1 cellular context compared by ENCODE assay signal in genomic region chr16:70682239-70683145, GRCh38.
TF ChIP-seq lines count a peak whose summit lies in the region.

No MANE protein-coding gene starts in this region.

TF ChIP-seq in HepG2, 621 proteins besides CTCF, POLR2A, EP300 and RAD21 (continued from another document and continues in another):
- TF ChIP-seq CSRNP2 (CRISPR knock-in tag; conservative IDR thresholded peaks at IDR 0.05; ENCODE audit: low read depth) (no peak), ZNF496 (CRISPR knock-in tag; IDR thresholded peaks at IDR 0.05; ENCODE audit: insufficient replicate concordance) (no peak), ZNF121 (CRISPR knock-in tag; IDR thresholded peaks at IDR 0.05) (peak; percentile 78), ZFP90 (CRISPR knock-in tag; IDR thresholded peaks at IDR 0.05; ENCODE audit: borderline replicate concordance) (no peak), SP5 (CRISPR knock-in tag; IDR thresholded peaks at IDR 0.05; ENCODE audit: borderline replicate concordance, low read depth) (no peak), FOXP1 (IDR thresholded peaks at IDR 0.05) (no peak), FOXP1 (CRISPR knock-in tag; IDR thresholded peaks at IDR 0.05) (no peak), ZNF614 (CRISPR knock-in tag; IDR thresholded peaks at IDR 0.05; ENCODE audit: borderline replicate concordance) (no peak), FOXC1 (CRISPR knock-in tag; IDR thresholded peaks at IDR 0.05; ENCODE audit: borderline replicate concordance) (no peak), DPF2 (CRISPR knock-in tag; IDR thresholded peaks at IDR 0.05; ENCODE audit: borderline replicate concordance, low read depth) (no peak), ZNF878 (CRISPR knock-in tag; IDR thresholded peaks at IDR 0.05) (0 out of 2 replicates have a peak, but pooled peaks have one; percentile 7), ZBTB46 (CRISPR knock-in tag; IDR thresholded peaks at IDR 0.05; ENCODE audit: borderline replicate concordance) (no peak), KMT2B (CRISPR knock-in tag; IDR thresholded peaks at IDR 0.05) (no peak; the same call in 1 of the 2 replicates), IRF9 (CRISPR knock-in tag; IDR thresholded peaks at IDR 0.05; ENCODE audit: borderline replicate concordance) (0 out of 2 replicates have a peak, but pooled peaks have one; percentile 6), ZNF792 (CRISPR knock-in tag; IDR thresholded peaks at IDR 0.05) (no peak), HOXA3 (CRISPR knock-in tag; IDR thresholded peaks at IDR 0.05) (no peak; the same call in 1 of the 2 replicates), HIC2 (CRISPR knock-in tag; IDR thresholded peaks at IDR 0.05; ENCODE audit: low read depth) (no peak; the same call in 1 of the 2 replicates), THYN1 (CRISPR knock-in tag; IDR thresholded peaks at IDR 0.05; ENCODE audit: borderline replicate concordance, low read depth) (no peak), RELA (CRISPR knock-in tag; IDR thresholded peaks at IDR 0.05) (no peak), SP140L (CRISPR knock-in tag; IDR thresholded peaks at IDR 0.05; ENCODE audit: borderline replicate concordance) (no peak), NCOA2 (CRISPR knock-in tag; IDR thresholded peaks at IDR 0.05) (no peak; the same call in 1 of the 2 replicates), CEBPB (IDR thresholded peaks at IDR 0.05; ENCODE audit: borderline replicate concordance, low read depth, low read length) (no peak), ZSCAN29 (CRISPR knock-in tag; conservative IDR thresholded peaks at IDR 0.05) (no peak), ZNF17 (CRISPR knock-in tag; IDR thresholded peaks at IDR 0.05) (no peak), ZNF510 (CRISPR knock-in tag; IDR thresholded peaks at IDR 0.05; ENCODE audit: low read depth) (peak; percentile 51; the same call in 1 of the 2 replicates), SRSF4 (IDR thresholded peaks at IDR 0.05; ENCODE audit: low read depth, low read length, poor library complexity, severe bottlenecking) (no peak), ARHGAP35 (CRISPR knock-in tag; IDR thresholded peaks at IDR 0.05; ENCODE audit: borderline replicate concordance) (no peak), GTF2F1 (IDR thresholded peaks at IDR 0.05; ENCODE audit: low read length) (no peak), ZNF577 (CRISPR knock-in tag; IDR thresholded peaks at IDR 0.05; ENCODE audit: borderline replicate concordance, low read depth) (no peak), ZNF761 (CRISPR knock-in tag; conservative IDR thresholded peaks at IDR 0.05) (no peak), ZSCAN22 (CRISPR knock-in tag; IDR thresholded peaks at IDR 0.05) (no peak), RXRB (CRISPR knock-in tag; IDR thresholded peaks at IDR 0.05; ENCODE audit: borderline replicate concordance) (no peak; the same call in 1 of the 2 replicates), NFRKB (IDR thresholded peaks at IDR 0.05) (no peak), RBM39 (IDR thresholded peaks at IDR 0.05; ENCODE audit: low read depth, low read length, poor library complexity, severe bottlenecking) (peak; percentile 74), SMAD1 (CRISPR knock-in tag; IDR thresholded peaks at IDR 0.05; ENCODE audit: borderline replicate concordance, low read depth) (no peak), KDM5A (IDR thresholded peaks at IDR 0.05; ENCODE audit: borderline replicate concordance, low read length) (no peak; the same call in 1 of the 2 replicates), CHCHD3 (CRISPR knock-in tag; IDR thresholded peaks at IDR 0.05) (no peak), TP53 (CRISPR knock-in tag; conservative IDR thresholded peaks at IDR 0.05) (no peak), CREB1 (IDR thresholded peaks at IDR 0.05) (no peak), CREB1 (CRISPR knock-in tag; IDR thresholded peaks at IDR 0.05) (no peak), ZNF879 (CRISPR knock-in tag; IDR thresholded peaks at IDR 0.05) (no peak), MIER2 (CRISPR knock-in tag; IDR thresholded peaks at IDR 0.05) (no peak), ZNF766 (CRISPR knock-in tag; IDR thresholded peaks at IDR 0.05; ENCODE audit: borderline replicate concordance) (no peak), ZNF841 (CRISPR knock-in tag; IDR thresholded peaks at IDR 0.05; ENCODE audit: borderline replicate concordance) (no peak), TGIF2 (CRISPR knock-in tag; IDR thresholded peaks at IDR 0.05) (peak; percentile 42; the same call in 1 of the 2 replicates), ZKSCAN5 (CRISPR knock-in tag; IDR thresholded peaks at IDR 0.05) (no peak), ZNF468 (CRISPR knock-in tag; IDR thresholded peaks at IDR 0.05) (0 out of 2 replicates have a peak, but pooled peaks have one; percentile 16), GATAD2A (CRISPR knock-in tag; IDR thresholded peaks at IDR 0.05) (no peak), ZHX2 (IDR thresholded peaks at IDR 0.05; ENCODE audit: low read depth) (no peak), ZHX2 (CRISPR knock-in tag; IDR thresholded peaks at IDR 0.05; ENCODE audit: borderline replicate concordance) (no peak), PLSCR1 (CRISPR knock-in tag; IDR thresholded peaks at IDR 0.05; ENCODE audit: borderline replicate concordance) (no peak), PTBP1 (IDR thresholded peaks at IDR 0.05; ENCODE audit: low read depth, low read length, poor library complexity, severe bottlenecking) (peak; percentile 63), ZNF788 (CRISPR knock-in tag; IDR thresholded peaks at IDR 0.05; ENCODE audit: borderline replicate concordance) (no peak), ZFP36 (IDR thresholded peaks at IDR 0.05; ENCODE audit: borderline replicate concordance, low read depth, low read length, partially characterized antibody) (no peak), ZNF3 (CRISPR knock-in tag; IDR thresholded peaks at IDR 0.05) (no peak), HNF4A (CRISPR knock-in tag; IDR thresholded peaks at IDR 0.05) (no peak), JUNB (CRISPR knock-in tag; IDR thresholded peaks at IDR 0.05; ENCODE audit: borderline replicate concordance) (no peak), ZNF101 (CRISPR knock-in tag; IDR thresholded peaks at IDR 0.05; ENCODE audit: borderline replicate concordance, low read depth) (no peak), ELF1 (CRISPR knock-in tag; IDR thresholded peaks at IDR 0.05) (no peak)
- TF ChIP-seq, protein P1, sequence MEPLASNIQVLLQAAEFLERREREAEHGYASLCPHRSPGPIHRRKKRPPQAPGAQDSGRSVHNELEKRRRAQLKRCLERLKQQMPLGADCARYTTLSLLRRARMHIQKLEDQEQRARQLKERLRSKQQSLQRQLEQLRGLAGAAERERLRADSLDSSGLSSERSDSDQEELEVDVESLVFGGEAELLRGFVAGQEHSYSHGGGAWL (CRISPR knock-in tag; IDR thresholded peaks at IDR 0.05) = no peak
- TF ChIP-seq, protein P2, sequence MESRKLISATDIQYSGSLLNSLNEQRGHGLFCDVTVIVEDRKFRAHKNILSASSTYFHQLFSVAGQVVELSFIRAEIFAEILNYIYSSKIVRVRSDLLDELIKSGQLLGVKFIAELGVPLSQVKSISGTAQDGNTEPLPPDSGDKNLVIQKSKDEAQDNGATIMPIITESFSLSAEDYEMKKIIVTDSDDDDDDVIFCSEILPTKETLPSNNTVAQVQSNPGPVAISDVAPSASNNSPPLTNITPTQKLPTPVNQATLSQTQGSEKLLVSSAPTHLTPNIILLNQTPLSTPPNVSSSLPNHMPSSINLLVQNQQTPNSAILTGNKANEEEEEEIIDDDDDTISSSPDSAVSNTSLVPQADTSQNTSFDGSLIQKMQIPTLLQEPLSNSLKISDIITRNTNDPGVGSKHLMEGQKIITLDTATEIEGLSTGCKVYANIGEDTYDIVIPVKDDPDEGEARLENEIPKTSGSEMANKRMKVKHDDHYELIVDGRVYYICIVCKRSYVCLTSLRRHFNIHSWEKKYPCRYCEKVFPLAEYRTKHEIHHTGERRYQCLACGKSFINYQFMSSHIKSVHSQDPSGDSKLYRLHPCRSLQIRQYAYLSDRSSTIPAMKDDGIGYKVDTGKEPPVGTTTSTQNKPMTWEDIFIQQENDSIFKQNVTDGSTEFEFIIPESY (CRISPR knock-in tag; IDR thresholded peaks at IDR 0.05) = no peak
